Comparison of ENCODE assay signal across 14 cellular contexts in the genomic region with DNA sequence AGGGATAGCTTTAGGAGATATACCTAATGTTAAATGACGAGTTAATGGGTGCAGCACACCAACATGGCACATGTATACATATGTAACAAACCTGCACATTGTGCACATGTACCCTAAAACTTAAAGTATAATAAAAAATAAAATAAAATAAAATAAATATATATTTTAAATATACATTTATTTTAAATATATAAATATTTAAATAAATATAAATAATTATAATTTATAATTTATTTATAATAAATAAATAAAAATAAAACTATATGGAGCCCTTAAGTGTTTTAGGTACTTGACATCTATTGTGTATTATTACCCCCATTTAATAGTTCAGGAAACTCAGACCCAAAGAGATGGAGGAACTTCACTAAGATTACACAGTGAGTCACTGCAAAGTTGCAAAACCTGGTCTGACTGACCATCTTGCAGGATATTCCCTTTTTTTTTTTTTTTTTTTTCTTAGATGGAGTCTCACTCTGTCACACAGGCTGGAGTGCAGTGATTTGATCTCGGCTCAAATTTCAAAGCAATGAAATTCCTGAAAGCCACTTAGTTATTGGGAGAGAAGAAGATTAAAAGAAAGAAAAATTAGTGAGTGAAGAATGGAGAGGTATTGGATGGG.
A peak's percentile ranks its signal among the peaks of the same experiment; 100 is the strongest.
DNase-seq lines count a peak whose midpoint lies in the region; ATAC-seq, FAIRE-seq and TF ChIP-seq lines count a peak whose summit lies in the region.
"Had no signal": no experiment of that assay in that cellular context is flagged by ENCODE, and none has a peak within 500 bp of the region (broad histone marks: within the 10 kb centered on the region; RNA-seq: fewer than 3 reads in every experiment).

No MANE protein-coding gene starts in this region.

- H3K27me3 ChIP-seq in tibial artery: no peaks in the 10 kb centered on the region
- H3K27me3 ChIP-seq: ovary had no signal

- peaks cover 0 to 4% (median 0%) of the 10 kb centered on the region in 4 donors for H3K4me1 ChIP-seq in tibial artery
- H3K4me1 ChIP-seq: adrenal gland had no signal

- DNase-seq in GM04503 (ENCODE audit: low read depth) (peak; percentile 45), RCC 7860 (ENCODE audit: low spot score) (peak; percentile 41), fibroblast of pulmonary artery (ENCODE audit: low read depth) (peak; percentile 91), substantia nigra (lab: John Stamatoyannopoulos, UW) (no peak), NCI-H1436 treated with DMSO at 0.1 percent for 48 hours (lab: John Stamatoyannopoulos, UW) (no peak), tibial artery (no peak)
- DNase-seq: activated CD4-positive, alpha-beta T cell treated with anti-CD3 and anti-CD28 coated beads, Interleukin-2, amount 50 U/mL, for 4 hours; C1 segment of cervical spinal cord; left colon; ovary had no signal

- peaks cover 0 to 7% (median 0%) of the 10 kb centered on the region in 3 donors for H3K36me3 ChIP-seq in tibial artery
- H3K36me3 ChIP-seq: adrenal gland, ovary had no signal

- peak; percentile 86 for FAIRE-seq in A204.1 (lab: Jason Lieb, UNC)
- peak; percentile 84 for FAIRE-seq in RCC 7860 (lab: Jason Lieb, UNC)
- FAIRE-seq: GM12878 had no signal

- no peak for ATAC-seq in HG03457 (IDR thresholded peaks at IDR 0.05; ENCODE audit: unreplicated experiment)
- ATAC-seq: GM12878, left colon had no signal

- intact Hi-C loops in tibial artery (cut with DNase I; ENCODE audit: low total_unique reads): no loop called here

- H3K27ac ChIP-seq in substantia nigra (ENCODE audit: low read depth, low read length, poor library complexity, severe bottlenecking) (no peak overlapping the region), tibial artery (no peak overlapping the region)
- H3K27ac ChIP-seq: adrenal gland, ovary had no signal

- no peak overlapping the region for H3K4me3 ChIP-seq in fibroblast of pulmonary artery (replicated peaks; ENCODE audit: low read depth, low read length)
- no peak overlapping the region for H3K4me3 ChIP-seq in tibial artery
- H3K4me3 ChIP-seq: adrenal gland, GM12878, ovary had no signal

- TF ChIP-seq CTCF in fibroblast of pulmonary artery (IDR thresholded peaks at IDR 0.05; ENCODE audit: low read length, missing control alignments) (no peak), tibial artery (IDR thresholded peaks at IDR 0.05) (no peak)

- no peaks in the 10 kb centered on the region for H3K9me3 ChIP-seq in tibial artery
- H3K9me3 ChIP-seq: adrenal gland, ovary had no signal

Comparison
In these comparisons a context has a peak if more than half of its experiments do, and no peak if none do; other contexts are left out.
1. DNase-seq: peak in GM04503 (single experiment), RCC 7860 (single experiment) and fibroblast of pulmonary artery (single experiment); none in substantia nigra (0 of 49), NCI-H1436 treated with DMSO at 0.1 percent for 48 hours (single experiment) and tibial artery (0 of 2).